ENCODE assay signal across 15 cellular contexts in genomic region chr10:73465978-73466709, GRCh38.
"Had no signal": no experiment of that assay in that cellular context is flagged by ENCODE, and none has a peak within 500 bp of the region (broad histone marks: within the 10 kb centered on the region; RNA-seq: fewer than 3 reads in every experiment).

No MANE protein-coding gene starts in this region.

- H3K9me3 ChIP-seq: esophagus muscularis mucosa, neutrophil, testis, tibial nerve had no signal

- H3K4me3 Mint-ChIP-seq: central memory CD8-positive, alpha-beta T cell; immature natural killer cell; naive thymus-derived CD4-positive, alpha-beta T cell; stimulated activated memory B cell treated with anti-CD40 and anti-IgM and Interleukin-4, amounts not matched to agents 10 μg/mL and 1 μg/mL and 100 μg/mL, for 72 hours; stimulated activated naive CD8-positive, alpha-beta T cell treated with anti-CD3 and anti-CD28 coated beads, Interleukin-15, amount 100 ng/mL, for 72 hours had no signal

- ATAC-seq: left colon; naive thymus-derived CD4-positive, alpha-beta T cell; stimulated activated memory B cell treated with anti-CD40 and anti-IgM and Interleukin-4, amounts not matched to agents 10 μg/mL and 1 μg/mL and 100 μg/mL, for 72 hours; stimulated activated naive CD8-positive, alpha-beta T cell treated with anti-CD3 and anti-CD28 coated beads, Interleukin-15, amount 100 ng/mL, for 72 hours had no signal

- H3K27ac Mint-ChIP-seq: naive thymus-derived CD4-positive, alpha-beta T cell; stimulated activated memory B cell treated with anti-CD40 and anti-IgM and Interleukin-4, amounts not matched to agents 10 μg/mL and 1 μg/mL and 100 μg/mL, for 72 hours; stimulated activated naive CD8-positive, alpha-beta T cell treated with anti-CD3 and anti-CD28 coated beads, Interleukin-15, amount 100 ng/mL, for 72 hours had no signal

- H3K9me3 Mint-ChIP-seq: central memory CD8-positive, alpha-beta T cell; immature natural killer cell; stimulated activated memory B cell treated with anti-CD40 and anti-IgM and Interleukin-4, amounts not matched to agents 10 μg/mL and 1 μg/mL and 100 μg/mL, for 72 hours; stimulated activated naive CD8-positive, alpha-beta T cell treated with anti-CD3 and anti-CD28 coated beads, Interleukin-15, amount 100 ng/mL, for 72 hours had no signal

- H3K27ac ChIP-seq: epithelial cell of prostate, esophagus muscularis mucosa, neutrophil, testis, tibial nerve had no signal

- H3K4me3 ChIP-seq: esophagus muscularis mucosa, testis, tibial nerve had no signal

- DNase-seq: effector memory CD4-positive, alpha-beta T cell; immature natural killer cell; kidney; left colon; mesendoderm; naive thymus-derived CD4-positive, alpha-beta T cell; stimulated activated CD4-positive, alpha-beta T cell treated with anti-CD3 and anti-CD28 coated beads, Interleukin-4, amount 100 ng/mL, for 1 hour; stimulated activated naive CD8-positive, alpha-beta T cell treated with anti-CD3 and anti-CD28 coated beads, Interleukin-15, amount 100 ng/mL, for 72 hours; testis had no signal

- H3K27me3 ChIP-seq: esophagus muscularis mucosa, neutrophil, testis, tibial nerve had no signal

- H3K4me1 Mint-ChIP-seq: central memory CD8-positive, alpha-beta T cell; stimulated activated naive CD8-positive, alpha-beta T cell treated with anti-CD3 and anti-CD28 coated beads, Interleukin-15, amount 100 ng/mL, for 72 hours had no signal

- H3K4me1 ChIP-seq: testis had no signal

- H3K27me3 Mint-ChIP-seq: central memory CD8-positive, alpha-beta T cell; naive thymus-derived CD4-positive, alpha-beta T cell; stimulated activated memory B cell treated with anti-CD40 and anti-IgM and Interleukin-4, amounts not matched to agents 10 μg/mL and 1 μg/mL and 100 μg/mL, for 72 hours; stimulated activated naive CD8-positive, alpha-beta T cell treated with anti-CD3 and anti-CD28 coated beads, Interleukin-15, amount 100 ng/mL, for 72 hours had no signal
